In genomic region chr1:234732260-234732659, GRCh38 we compare ENCODE assay signal across 1 cellular context.
TF ChIP-seq lines count a peak whose summit lies in the region.

No MANE protein-coding gene starts in this region.

TF ChIP-seq in GM23338, 12 proteins besides CTCF, POLR2A, EP300 and RAD21 (continued from another document):
- TF ChIP-seq ZNF462 (CRISPR knock-in tag; IDR thresholded peaks at IDR 0.05): no peak
- no peak for TF ChIP-seq ZNF331 (CRISPR knock-in tag; IDR thresholded peaks at IDR 0.05; ENCODE audit: low read depth)
- no peak for TF ChIP-seq POLR2AphosphoS5 (IDR thresholded peaks at IDR 0.05; ENCODE audit: low read depth)
- TF ChIP-seq JUNB (IDR thresholded peaks at IDR 0.05; ENCODE audit: unreplicated experiment): no peak
- no peak for TF ChIP-seq STAT1 (IDR thresholded peaks at IDR 0.05; ENCODE audit: unreplicated experiment)
- no peak for TF ChIP-seq EZH2phosphoT487 (IDR thresholded peaks at IDR 0.05; ENCODE audit: unreplicated experiment)
